8 cellular contexts compared by ENCODE assay signal in genomic region chr10:127907411-127908105, GRCh38. TPM values are rescaled to one million over a fixed set of nuclear protein-coding genes. Genes with fewer than 3 reads are reported as not detected.
A peak's percentile ranks its signal among the peaks of the same experiment; 100 is the strongest.
DNase-seq lines count a peak whose midpoint lies in the region; ATAC-seq and TF ChIP-seq lines count a peak whose summit lies in the region.

No MANE protein-coding gene starts in this region.

- H3K27me3 ChIP-seq in iPS DF 6.9 (ENCODE audit: control insufficient read depth, insufficient read depth, low read length) = peaks cover 4% of the 10 kb centered on the region; the same call in 1 of the 2 replicates
- H3K27me3 ChIP-seq in gastrocnemius medialis = peaks cover 4 to 8% (median 6%) of the 10 kb centered on the region in 3 donors

- H3K36me3 ChIP-seq in iPS DF 6.9 (ENCODE audit: control insufficient read depth, insufficient read depth, low read length) (no peaks in the 10 kb centered on the region), gastrocnemius medialis (no peaks in the 10 kb centered on the region)

- ATAC-seq in gastrocnemius medialis (peak; percentile 27 to 52), GM18519 (IDR thresholded peaks at IDR 0.05; ENCODE audit: low FRiP score, unreplicated experiment) (no peak)

- no CpG with 5 or more reads among the region's 65 CpGs for WGBS in iPS DF 6.9 (ENCODE audit: insufficient coverage, insufficient read length)

- H3K27ac ChIP-seq in iPS DF 6.9 (ENCODE audit: low read length) (no peak overlapping the region), gastrocnemius medialis (peak overlapping the region; percentile 46 to 68 (median 62))

- peak overlapping the region; percentile 63; the same call in 1 of the 2 replicates for H3K4me3 ChIP-seq in iPS DF 6.9 (ENCODE audit: low read length)
- H3K4me3 ChIP-seq in gastrocnemius medialis = peak overlapping the region; percentile 53 to 72 (median 60)

- in situ Hi-C loops in gastrocnemius medialis (cut with MboI; ENCODE audit: low sequenced_read_pairs in 4 of 4) = loop anchor here in 2 of 4 donors (10.0 kb wide), 1 partner anchor 107 kb away; no protein-coding TSS in a partner anchor

- DNase-seq in activated CD8-positive, alpha-beta memory T cell treated with anti-CD3 and anti-CD28 coated beads for 24 hours = peak; percentile 66
- DNase-seq in activated CD8-positive, alpha-beta memory T cell treated with anti-CD3 and anti-CD28 coated beads, Interleukin-2, amount 50 U/mL, for 48 hours = no peak
- DNase-seq in amniotic epithelial cell (ENCODE audit: low read depth) (peak; percentile 67), iPS DF 6.9 (ENCODE audit: low read depth, low spot score) (no peak), gastrocnemius medialis (no peak), DMS153 treated with DMSO at 0.1 percent for 48 hours (lab: John Stamatoyannopoulos, UW; ENCODE audit: unreplicated experiment) (no peak)
- no peak for DNase-seq in effector CD4-positive, alpha-beta T cell

- intact Hi-C loops in gastrocnemius medialis (cut with DNase I; ENCODE audit: low total_unique reads) = loop anchor here (1.0 kb wide), 2 partner anchors 104 to 162 kb away; no protein-coding TSS in a partner anchor

- no peaks in the 10 kb centered on the region for H3K9me3 ChIP-seq in iPS DF 6.9 (ENCODE audit: control insufficient read depth, insufficient read depth, low read length)
- no peaks in the 10 kb centered on the region for H3K9me3 ChIP-seq in gastrocnemius medialis

- peak in 1 of 5 experiments; percentile 13 for TF ChIP-seq CTCF in gastrocnemius medialis (IDR thresholded peaks at IDR 0.05 in 4 of 5, conservative IDR thresholded peaks at IDR 0.05 in 1 of 5)

- H3K4me1 ChIP-seq in iPS DF 6.9 (ENCODE audit: control insufficient read depth, insufficient read depth, low read length) = peaks cover 3% of the 10 kb centered on the region; the same call in 1 of the 2 replicates
- peaks cover 6 to 7% of the 10 kb centered on the region in 2 donors for H3K4me1 ChIP-seq in gastrocnemius medialis

- no peak for TF ChIP-seq POLR2A in gastrocnemius medialis (IDR thresholded peaks at IDR 0.05)

RNA-seq across cellular contexts. Expression of gene PTPRE, which starts 0.7 kb away (rescaled TPM):
- 1 to 10 TPM in 3 of 4 donors, under 1 TPM in 1; 0.97 to 2.2 (median 1.6) TPM for total RNA-seq in gastrocnemius medialis

RNA-seq across cellular contexts. Expression of gene CLRN3, which starts 14.8 kb away (rescaled TPM):
- under 1 TPM in 1 of 4 donors, not detected in 3; 0.27 TPM for total RNA-seq in gastrocnemius medialis

Comparison
In these comparisons a context has a peak if more than half of its experiments do, and no peak if none do; other contexts are left out.
1. DNase-seq: peak in activated CD8-positive, alpha-beta memory T cell treated with anti-CD3 and anti-CD28 coated beads for 24 hours (single experiment) and amniotic epithelial cell (single experiment); none in activated CD8-positive, alpha-beta memory T cell treated with anti-CD3 and anti-CD28 coated beads, Interleukin-2, amount 50 U/mL, for 48 hours (single experiment), iPS DF 6.9 (single experiment), gastrocnemius medialis (0 of 2), effector CD4-positive, alpha-beta T cell (single experiment) and DMS153 treated with DMSO at 0.1 percent for 48 hours (single experiment).